Comparison of ENCODE assay signal across 24 cellular contexts in genomic region chrX:38651625-38652601, GRCh38.
DNase-seq lines count a peak whose midpoint lies in the region; ATAC-seq and TF ChIP-seq lines count a peak whose summit lies in the region.
"Had no signal": no experiment of that assay in that cellular context is flagged by ENCODE, and none has a peak within 500 bp of the region (broad histone marks: within the 10 kb centered on the region; RNA-seq: fewer than 3 reads in every experiment).

No MANE protein-coding gene starts in this region.

- H3K4me3 Mint-ChIP-seq in activated CD4-positive, alpha-beta memory T cell treated with anti-CD3 and anti-CD28 coated beads, Interleukin-2, amount 10 ng/mL, durations not matched to agents 7 days and 5 days, result no peak overlapping the region
- H3K4me3 Mint-ChIP-seq: activated T-helper 1 cell treated with anti-CD3 and anti-CD28 coated beads, Interleukin-12 subunit alpha, Interleukin-12 subunit beta, Interleukin-2, Interleukin-4 antibody, amounts not matched to agents 30 ng/mL and 10 ng/mL and 1 ng/mL, durations not matched to agents 14 hours and 24 hours and 36 hours; GM23338; neural crest cell had no signal

- DNase-seq in Right ventricle myocardium superior (no peak), left cardiac atrium (no peak), heart left ventricle (no peak), SKM-1 treated with dmso at 0.1 percent for 144 hours (lab: John Stamatoyannopoulos, UW; ENCODE audit: unreplicated experiment) (no peak), iPS-NIHi11 (ENCODE audit: low spot score) (no peak)
- DNase-seq in activated CD4-positive, alpha-beta memory T cell treated with anti-CD3 and anti-CD28 coated beads, Interleukin-2, amount 10 ng/mL, durations not matched to agents 7 days and 5 days, result no peak
- DNase-seq in stimulated activated naive CD8-positive, alpha-beta T cell treated with anti-CD3 and anti-CD28 coated beads, Interleukin-15, Interleukin-2, amounts not matched to agents 100 U/mL and 50 U/mL, for 24 hours, result no peak
- DNase-seq: activated CD4-positive, alpha-beta T cell treated with anti-CD3 and anti-CD28 coated beads, Interleukin-2, amount 50 U/mL, for 1 hour; activated naive CD4-positive, alpha-beta T cell treated with anti-CD3 and anti-CD28 coated beads, Interleukin-2, amount 50 U/mL, for 16 hours; AML-193; DMS79; Karpas-422; NCI-H1048; NCI-H2029; NCI-H226; posterior cingulate gyrus; stimulated activated CD8-positive, alpha-beta memory T cell treated with anti-CD3 and anti-CD28 coated beads, Interleukin-4, amount 100 ng/mL, for 48 hours; T-helper 9 cell; transverse colon had no signal

- POLR2A ChIA-PET in activated CD4-positive, alpha-beta memory T cell treated with anti-CD3 and anti-CD28 coated beads, Interleukin-2, amount 10 ng/mL, durations not matched to agents 7 days and 5 days (lab: Charles Lee), result no interaction called here

- H3K4me1 Mint-ChIP-seq in activated CD4-positive, alpha-beta memory T cell treated with anti-CD3 and anti-CD28 coated beads, Interleukin-2, amount 10 ng/mL, durations not matched to agents 7 days and 5 days, result no peaks in the 10 kb centered on the region
- H3K4me1 Mint-ChIP-seq: GM23338, neural crest cell had no signal

- H3K4me3 ChIP-seq in heart left ventricle, result no peak overlapping the region
- H3K4me3 ChIP-seq: breast epithelium, GM23338, transverse colon had no signal

- no peaks in the 10 kb centered on the region for H3K27me3 Mint-ChIP-seq in activated CD4-positive, alpha-beta memory T cell treated with anti-CD3 and anti-CD28 coated beads, Interleukin-2, amount 10 ng/mL, durations not matched to agents 7 days and 5 days

- H3K27ac Mint-ChIP-seq in activated CD4-positive, alpha-beta memory T cell treated with anti-CD3 and anti-CD28 coated beads, Interleukin-2, amount 10 ng/mL, durations not matched to agents 7 days and 5 days, result no peak overlapping the region
- H3K27ac Mint-ChIP-seq: activated T-helper 1 cell treated with anti-CD3 and anti-CD28 coated beads, Interleukin-12 subunit alpha, Interleukin-12 subunit beta, Interleukin-2, Interleukin-4 antibody, amounts not matched to agents 30 ng/mL and 10 ng/mL and 1 ng/mL, durations not matched to agents 14 hours and 24 hours and 36 hours; GM23338 had no signal

- H3K36me3 ChIP-seq in heart left ventricle, result no peaks in the 10 kb centered on the region
- H3K36me3 ChIP-seq: breast epithelium, transverse colon had no signal

- no peaks in the 10 kb centered on the region for H3K36me3 Mint-ChIP-seq in activated CD4-positive, alpha-beta memory T cell treated with anti-CD3 and anti-CD28 coated beads, Interleukin-2, amount 10 ng/mL, durations not matched to agents 7 days and 5 days (ENCODE audit: low read depth)

- CTCF ChIA-PET in activated CD4-positive, alpha-beta memory T cell treated with anti-CD3 and anti-CD28 coated beads, Interleukin-2, amount 10 ng/mL, durations not matched to agents 7 days and 5 days (lab: Charles Lee), result no interaction called here

- H3K9me3 ChIP-seq in heart left ventricle, result no peaks in the 10 kb centered on the region
- H3K9me3 ChIP-seq: breast epithelium, transverse colon had no signal

- ATAC-seq in Right ventricle myocardium superior (ENCODE audit: poor library complexity) (peak; percentile 57), left cardiac atrium (no peak), HG03432 (IDR thresholded peaks at IDR 0.05; ENCODE audit: unreplicated experiment) (peak; percentile 60), heart left ventricle (peak; percentile 58 to 85 (median 68))
- no peak for ATAC-seq in stimulated activated naive CD8-positive, alpha-beta T cell treated with anti-CD3 and anti-CD28 coated beads, Interleukin-15, Interleukin-2, amounts not matched to agents 100 U/mL and 50 U/mL, for 24 hours
- ATAC-seq: GM23338 had no signal

- no peak for TF ChIP-seq CTCF in heart left ventricle (IDR thresholded peaks at IDR 0.05)

- peak overlapping the region in 1 of 12 donors; percentile 12 for H3K27ac ChIP-seq in heart left ventricle
- H3K27ac ChIP-seq: breast epithelium, transverse colon had no signal

- peaks cover 0 to 3% (median 0%) of the 10 kb centered on the region in 12 donors for H3K4me1 ChIP-seq in heart left ventricle
- H3K4me1 ChIP-seq: breast epithelium, transverse colon had no signal

- H3K9me3 Mint-ChIP-seq in activated CD4-positive, alpha-beta memory T cell treated with anti-CD3 and anti-CD28 coated beads, Interleukin-2, amount 10 ng/mL, durations not matched to agents 7 days and 5 days, result no peaks in the 10 kb centered on the region
- H3K9me3 Mint-ChIP-seq: activated T-helper 1 cell treated with anti-CD3 and anti-CD28 coated beads, Interleukin-12 subunit alpha, Interleukin-12 subunit beta, Interleukin-2, Interleukin-4 antibody, amounts not matched to agents 30 ng/mL and 10 ng/mL and 1 ng/mL, durations not matched to agents 14 hours and 24 hours and 36 hours; GM23338; neural crest cell had no signal

- TF ChIP-seq POLR2A in heart left ventricle (IDR thresholded peaks at IDR 0.05), result no peak

- WGBS in heart left ventricle, 4 donors, result 69 to 97% (median 86%) methylated on average over 2 of the region's 2 CpGs

- intact Hi-C loops in Right ventricle myocardium superior (cut with DNase I) (no loop called here), left cardiac atrium (cut with DNase I) (loop anchor here in 1 of 2 donors (10.0 kb wide), 1 partner anchor 197 kb away; no protein-coding TSS in a partner anchor), heart left ventricle (cut with DNase I) (loop anchor here in 6 of 10 donors (5.0 to 10.0 kb wide), 4 partner anchors 90 to 317 kb away; partner anchors contain the start of gene TSPAN7 (in 1 of the 6))

- peaks cover 0 to 6% (median 0%) of the 10 kb centered on the region in 9 donors for H3K27me3 ChIP-seq in heart left ventricle
- H3K27me3 ChIP-seq: transverse colon had no signal

Comparison
In these comparisons a context has a peak if more than half of its experiments do, and no peak if none do; other contexts are left out.
1. ATAC-seq: peak in Right ventricle myocardium superior (single experiment), HG03432 (single experiment) and heart left ventricle (4 of 4); none in left cardiac atrium (0 of 2) and stimulated activated naive CD8-positive, alpha-beta T cell treated with anti-CD3 and anti-CD28 coated beads, Interleukin-15, Interleukin-2, amounts not matched to agents 100 U/mL and 50 U/mL, for 24 hours (single experiment).